ENCODE assay signal across 25 cellular contexts in the genomic region with DNA sequence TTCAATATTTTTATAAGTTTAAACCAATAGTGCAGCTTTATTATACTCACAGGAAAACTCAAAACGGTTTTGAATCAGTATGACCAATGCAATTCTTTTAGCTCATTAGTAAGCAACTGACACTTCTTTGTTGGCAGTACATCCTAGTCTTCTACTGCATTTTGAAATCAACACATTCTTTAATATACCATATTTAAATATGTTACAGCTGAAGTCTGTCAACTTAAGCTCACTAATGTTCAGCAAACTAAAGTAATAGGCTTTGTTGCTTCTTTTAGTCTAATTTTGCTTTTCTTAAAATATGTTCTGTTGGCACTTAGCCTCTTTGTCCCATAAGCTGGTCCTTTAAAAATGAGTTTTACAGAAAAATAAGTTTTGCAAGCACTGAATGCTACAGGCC. TPM values are rescaled to one million over a fixed set of nuclear protein-coding genes. Genes with fewer than 3 reads are reported as not detected.
"Had no signal": no experiment of that assay in that cellular context is flagged by ENCODE, and none has a peak within 500 bp of the region (broad histone marks: within the 10 kb centered on the region; RNA-seq: fewer than 3 reads in every experiment).

No MANE protein-coding gene starts in this region.

- DNase-seq: activated B cell treated with CpG ODN at 0.5 μM for 24 hours; activated CD4-positive, alpha-beta T cell treated with anti-CD3 and anti-CD28 coated beads for 36 hours; activated CD4-positive, alpha-beta T cell treated with anti-CD3 and anti-CD28 coated beads, Interleukin-2, amount 50 U/mL, for 4 hours; activated CD8-positive, alpha-beta memory T cell treated with anti-CD3 and anti-CD28 coated beads for 24 hours; activated CD8-positive, alpha-beta memory T cell treated with anti-CD3 and anti-CD28 coated beads, Interleukin-2, amount 50 U/mL, for 4 hours; activated naive CD4-positive, alpha-beta T cell treated with anti-CD3 and anti-CD28 coated beads, Interleukin-2, amount 10 ng/mL, durations not matched to agents 7 days and 5 days; activated T-cell treated with anti-CD3 and anti-CD28 coated beads, Interleukin-2, amount 50 U/mL, for 24 hours; body of pancreas; heart left ventricle; left colon; mesenchymal stem cell; mucosa of descending colon; nucleus accumbens; posterior cingulate gyrus; right lobe of liver; stimulated activated CD4-positive, alpha-beta T cell treated with anti-CD3 and anti-CD28 coated beads, Interleukin-15, amount 100 ng/mL, for 24 hours; stomach; T1000 had no signal

- H3K36me3 ChIP-seq: cardiac muscle cell, heart left ventricle, right lobe of liver, stomach, thoracic aorta, vagina had no signal

- H3K4me1 ChIP-seq: body of pancreas, heart left ventricle, right lobe of liver, stomach, vagina had no signal

- H3K9me3 ChIP-seq: body of pancreas, heart left ventricle, mucosa of descending colon, right lobe of liver, stomach, thoracic aorta, vagina had no signal

- H3K4me2 ChIP-seq: smooth muscle cell had no signal

- H3K27me3 ChIP-seq: body of pancreas, heart left ventricle, right lobe of liver, stomach, vagina had no signal

- H3K4me3 ChIP-seq: body of pancreas, cardiac muscle cell, heart left ventricle, mucosa of descending colon, right lobe of liver, smooth muscle cell, stomach, thoracic aorta, vagina had no signal

- H3K27ac ChIP-seq: body of pancreas, cardiac muscle cell, epithelial cell of prostate, heart left ventricle, right lobe of liver, stomach, thoracic aorta, vagina had no signal

- ATAC-seq: activated CD4-positive, alpha-beta T cell treated with anti-CD3 and anti-CD28 coated beads for 36 hours; body of pancreas; heart left ventricle; left colon; mucosa of descending colon; right lobe of liver; stimulated activated memory B cell treated with anti-CD40 and anti-IgM and Interleukin-4, amounts not matched to agents 10 μg/mL and 1 μg/mL and 100 μg/mL, for 72 hours had no signal

RNA-seq across cellular contexts. Expression of gene CCBE1, which starts 55.4 kb away (rescaled TPM):
- total RNA-seq: activated T-helper 2 cell treated with anti-CD3 and anti-CD28 coated beads, Interferon-gamma antibody, Interleukin-2, Interleukin-4, amounts not matched to agents 10 μg/mL and 5 μg/mL and 100 μg/mL, durations not matched to agents 14 hours and 24 hours and 36 hours had no signal
- polyA plus RNA-seq: smooth muscle cell had no signal
